16 cellular contexts compared by ENCODE assay signal in the genomic region with DNA sequence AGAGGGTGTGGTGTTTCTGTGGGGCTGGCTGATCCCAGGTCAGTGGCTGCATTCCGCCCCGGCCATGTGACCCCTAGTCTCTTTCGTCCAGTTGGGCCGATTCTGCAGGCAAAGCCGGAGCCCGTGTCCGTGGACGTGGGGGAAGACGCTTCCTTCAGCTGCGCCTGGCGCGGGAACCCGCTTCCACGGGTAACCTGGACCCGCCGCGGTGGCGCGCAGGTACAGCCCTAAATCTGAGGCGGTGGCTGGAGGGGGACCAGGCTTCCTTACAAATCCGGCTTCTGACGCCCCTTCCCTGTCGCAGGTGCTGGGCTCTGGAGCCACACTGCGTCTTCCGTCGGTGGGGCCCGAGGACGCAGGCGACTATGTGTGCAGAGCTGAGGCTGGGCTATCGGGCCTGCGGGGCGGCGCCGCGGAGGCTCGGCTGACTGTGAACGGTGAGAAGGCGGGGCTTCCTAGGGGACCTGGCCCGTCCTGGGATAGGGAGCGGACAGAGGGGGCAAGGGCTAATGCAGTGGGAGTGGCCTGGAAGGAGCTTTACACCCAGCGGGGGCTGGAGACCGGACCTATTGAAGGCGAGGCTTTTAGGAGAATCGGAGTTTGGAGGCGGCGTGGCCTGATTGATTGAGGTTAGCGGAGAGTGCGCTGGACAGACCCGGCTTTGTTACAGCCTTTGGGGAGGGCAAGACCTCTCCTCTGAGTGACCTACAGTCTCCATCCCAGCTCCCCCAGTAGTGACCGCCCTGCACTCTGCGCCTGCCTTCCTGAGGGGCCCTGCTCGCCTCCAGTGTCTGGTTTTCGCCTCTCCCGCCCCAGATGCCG. TPM values are rescaled to one million over a fixed set of nuclear protein-coding genes. Genes with fewer than 3 reads are reported as not detected.
A peak's percentile ranks its signal among the peaks of the same experiment; 100 is the strongest.
DNase-seq lines count a peak whose midpoint lies in the region; ATAC-seq, FAIRE-seq and TF ChIP-seq lines count a peak whose summit lies in the region.
"Had no signal": no experiment of that assay in that cellular context is flagged by ENCODE, and none has a peak within 500 bp of the region (broad histone marks: within the 10 kb centered on the region; RNA-seq: fewer than 3 reads in every experiment).

No MANE protein-coding gene starts in this region.

- peaks cover 9% of the 10 kb centered on the region for H3K4me1 Mint-ChIP-seq in activated naive CD4-positive, alpha-beta T cell treated with anti-CD3 and anti-CD28 coated beads, Interleukin-2, amount 10 ng/mL, durations not matched to agents 7 days and 5 days

- H3K36me3 ChIP-seq in NT2/D1 (ENCODE audit: insufficient read depth, insufficient read length, low read length), result no peaks in the 10 kb centered on the region
- H3K36me3 ChIP-seq: thoracic aorta had no signal

- CTCF ChIA-PET in A549 (lab: Yijun Ruan, JAX), result interaction anchor here (0.8 to 5.1 kb wide), 4 partner anchors 12 to 71 kb away, joined by 3 to 23 read pairs (median 4); no protein-coding TSS in a partner anchor
- CTCF ChIA-PET in activated naive CD4-positive, alpha-beta T cell treated with anti-CD3 and anti-CD28 coated beads, Interleukin-2, amount 10 ng/mL, durations not matched to agents 7 days and 5 days (lab: Charles Lee), result no interaction called here

- no peaks in the 10 kb centered on the region for H3K36me3 Mint-ChIP-seq in activated naive CD4-positive, alpha-beta T cell treated with anti-CD3 and anti-CD28 coated beads, Interleukin-2, amount 10 ng/mL, durations not matched to agents 7 days and 5 days
- H3K36me3 Mint-ChIP-seq: activated CD8-positive, alpha-beta memory T cell treated with anti-CD3 and anti-CD28 coated beads, Interleukin-2, amount 10 ng/mL, durations not matched to agents 7 days and 5 days; activated naive CD8-positive, alpha-beta T cell treated with anti-CD3 and anti-CD28 coated beads for 36 hours had no signal

- TF ChIP-seq RAD21 in A549 (conservative IDR thresholded peaks at IDR 0.05 in 1 of 2, IDR thresholded peaks at IDR 0.05 in 1 of 2), result no peak

- H3K9me3 ChIP-seq in A549 (no peaks in the 10 kb centered on the region), NT2/D1 (ENCODE audit: insufficient read depth, low read length) (no peaks in the 10 kb centered on the region)
- H3K9me3 ChIP-seq: thoracic aorta had no signal

- 84% methylated on average over 55 of the region's 55 CpGs for WGBS in A549 (ENCODE audit: missing lambda C conversion rate)

- no peak for TF ChIP-seq CTCF in A549 (IDR thresholded peaks at IDR 0.05)

- no peak overlapping the region for H3K4me3 ChIP-seq in A549
- H3K4me3 ChIP-seq in NT2/D1 (ENCODE audit: insufficient read length, low read depth), result peak overlapping the region; percentile 44
- H3K4me3 ChIP-seq: thoracic aorta had no signal

- peaks cover 94% of the 10 kb centered on the region for H3K27me3 Mint-ChIP-seq in activated naive CD4-positive, alpha-beta T cell treated with anti-CD3 and anti-CD28 coated beads, Interleukin-2, amount 10 ng/mL, durations not matched to agents 7 days and 5 days

- TF ChIP-seq EP300 in A549 (IDR thresholded peaks at IDR 0.05), result no peak

- no peak for TF ChIP-seq POLR2A in A549 (IDR thresholded peaks at IDR 0.05; ENCODE audit: low read length)

- FAIRE-seq in A549 (lab: Jason Lieb, UNC), result no peak

- POLR2A ChIA-PET in A549 (lab: Yijun Ruan, JAX), result interaction anchor here (1.6 kb wide), 1 partner anchor 9 kb away, joined by 3 read pairs; no protein-coding TSS in a partner anchor

- H3K9me3 Mint-ChIP-seq in activated naive CD4-positive, alpha-beta T cell treated with anti-CD3 and anti-CD28 coated beads, Interleukin-2, amount 10 ng/mL, durations not matched to agents 7 days and 5 days, result no peaks in the 10 kb centered on the region
- H3K9me3 Mint-ChIP-seq: activated naive CD8-positive, alpha-beta T cell treated with anti-CD3 and anti-CD28 coated beads for 36 hours had no signal

- no peak overlapping the region for H3K4me2 ChIP-seq in A549

- peak overlapping the region; percentile 74 for H3K9ac ChIP-seq in NT2/D1 (ENCODE audit: insufficient read length, low read depth)

- no peak overlapping the region for H3K27ac ChIP-seq in A549
- H3K27ac ChIP-seq: foreskin keratinocyte, RWPE1, thoracic aorta had no signal

- H3K4me3 Mint-ChIP-seq in activated naive CD4-positive, alpha-beta T cell treated with anti-CD3 and anti-CD28 coated beads, Interleukin-2, amount 10 ng/mL, durations not matched to agents 7 days and 5 days, result no peak overlapping the region
- H3K4me3 Mint-ChIP-seq: activated CD8-positive, alpha-beta memory T cell treated with anti-CD3 and anti-CD28 coated beads, Interleukin-2, amount 10 ng/mL, durations not matched to agents 7 days and 5 days; activated naive CD8-positive, alpha-beta T cell treated with anti-CD3 and anti-CD28 coated beads for 36 hours had no signal

- DNase-seq in A549 (ENCODE audit: low read depth in 1 of 2, low spot score in 1 of 2) (no peak), NT2/D1 (ENCODE audit: low read depth, low spot score) (peak; percentile 71), left lobe of liver (ENCODE audit: low spot score) (no peak), NCI-H2107 treated with DMSO at 0.1 percent for 48 hours (lab: John Stamatoyannopoulos, UW; ENCODE audit: unreplicated experiment) (no peak)
- DNase-seq in activated naive CD4-positive, alpha-beta T cell treated with anti-CD3 and anti-CD28 coated beads, Interleukin-2, amount 10 ng/mL, durations not matched to agents 7 days and 5 days, result no peak
- DNase-seq: activated CD8-positive, alpha-beta memory T cell treated with anti-CD3 and anti-CD28 coated beads, Interleukin-2, amount 10 ng/mL, durations not matched to agents 7 days and 5 days; activated naive CD8-positive, alpha-beta T cell treated with anti-CD3 and anti-CD28 coated beads for 36 hours; EL; foreskin keratinocyte; MV-4-11 had no signal

- peaks cover 66% of the 10 kb centered on the region for H3K27me3 ChIP-seq in NT2/D1 (ENCODE audit: insufficient read depth, insufficient read length)

- peak; percentile 5 to 7; a peak in 1 of 6 replicates for ATAC-seq in A549
- peak; percentile 67 for ATAC-seq in left lobe of liver
- ATAC-seq in HG03521 (IDR thresholded peaks at IDR 0.05; ENCODE audit: unreplicated experiment), result no peak
- ATAC-seq: activated CD8-positive, alpha-beta memory T cell treated with anti-CD3 and anti-CD28 coated beads, Interleukin-2, amount 10 ng/mL, durations not matched to agents 7 days and 5 days; foreskin keratinocyte; sciatic nerve had no signal

- H3K4me1 ChIP-seq in A549 (peaks cover 4% of the 10 kb centered on the region; the same call in 1 of the 3 replicates), NT2/D1 (ENCODE audit: insufficient read depth, insufficient read length) (peaks cover 3% of the 10 kb centered on the region)
- H3K4me1 ChIP-seq: foreskin keratinocyte had no signal

- H3K27ac Mint-ChIP-seq in activated naive CD4-positive, alpha-beta T cell treated with anti-CD3 and anti-CD28 coated beads, Interleukin-2, amount 10 ng/mL, durations not matched to agents 7 days and 5 days, result no peak overlapping the region
- H3K27ac Mint-ChIP-seq: activated CD8-positive, alpha-beta memory T cell treated with anti-CD3 and anti-CD28 coated beads, Interleukin-2, amount 10 ng/mL, durations not matched to agents 7 days and 5 days; activated naive CD8-positive, alpha-beta T cell treated with anti-CD3 and anti-CD28 coated beads for 36 hours had no signal

TF ChIP-seq in A549, 52 proteins besides CTCF, POLR2A, EP300 and RAD21 (continues in another document):
- no peak for TF ChIP-seq ESRRA (IDR thresholded peaks at IDR 0.05; ENCODE audit: borderline replicate concordance, low read length)
- no peak for TF ChIP-seq FOSB (CRISPR knock-in tag; IDR thresholded peaks at IDR 0.05)
- TF ChIP-seq HDAC2 (IDR thresholded peaks at IDR 0.05), result no peak

RNA-seq across cellular contexts. Expression of a gene that starts 4.3 kb away (rescaled TPM):
- polyA plus RNA-seq in A549 (2011; rRNA removed) (0.26 and 0.34 TPM in 2 replicates), A549 (2017; fragmentation: RNase III; extraction: RNeasy Plus Mini Kit Qiagen cat#74134 plus additional on column Dnase treatment) (0.21 to 0.75 TPM (median 0.54 TPM) in 3 replicates)
- polyA plus RNA-seq in A549 (2012; cell fraction: cytosol; rRNA removed), result 0.20 and 0.30 TPM in 2 replicates
- 0.76 and 0.80 TPM in 2 replicates for polyA plus RNA-seq in A549 (2012; cell fraction: nucleus; rRNA removed)
- polyA minus RNA-seq in A549 (2011; rRNA and poly(A)+ RNA removed), result 0.12 and 0.34 TPM in 2 replicates
- total RNA-seq in left lobe of liver, result 0.20 TPM

RNA-seq across cellular contexts. Expression of a gene that starts 7.3 kb away (rescaled TPM):
- polyA plus RNA-seq in A549 (2011; rRNA removed) (55.3 and 60.4 TPM in 2 replicates), A549 (2017; fragmentation: RNase III; extraction: RNeasy Plus Mini Kit Qiagen cat#74134 plus additional on column Dnase treatment) (52.1 to 54.8 TPM (median 54.7 TPM) in 3 replicates)
- 63.3 and 100 TPM in 2 replicates for polyA plus RNA-seq in A549 (2012; cell fraction: cytosol; rRNA removed)
- 124 and 186 TPM in 2 replicates for polyA plus RNA-seq in A549 (2012; cell fraction: nucleus; rRNA removed)
- 21.6 and 32.7 TPM in 2 replicates for polyA minus RNA-seq in A549 (2011; rRNA and poly(A)+ RNA removed)
- total RNA-seq in left lobe of liver, result 0.40 TPM
- total RNA-seq: mononuclear cell had no signal

RNA-seq across cellular contexts. Expression of a gene that starts 8.7 kb away (rescaled TPM):
- polyA plus RNA-seq in A549 (2011; rRNA removed), result 0.27 and 0.30 TPM in 2 replicates
- polyA plus RNA-seq in A549 (2012; cell fraction: cytosol; rRNA removed), result 0.04 and 0.10 TPM in 2 replicates
- polyA plus RNA-seq in A549 (2012; cell fraction: nucleus; rRNA removed), result 0.22 and 0.26 TPM in 2 replicates
- 0.16 to 0.27 TPM (median 0.21 TPM) in 3 replicates for polyA plus RNA-seq in A549 (2017; fragmentation: RNase III; extraction: RNeasy Plus Mini Kit Qiagen cat#74134 plus additional on column Dnase treatment)
- 0.05 and 0.37 TPM in 2 replicates for polyA minus RNA-seq in A549 (2011; rRNA and poly(A)+ RNA removed)
- not detected for total RNA-seq in left lobe of liver
- total RNA-seq: activated CD8-positive, alpha-beta memory T cell treated with anti-CD3 and anti-CD28 coated beads, Interleukin-2, amount 10 ng/mL, durations not matched to agents 7 days and 5 days; foreskin keratinocyte; mononuclear cell; NCI-H460; sciatic nerve; thoracic aorta had no signal
- polyA plus RNA-seq: foreskin keratinocyte had no signal

RNA-seq across cellular contexts. Expression of a gene that starts 39.3 kb away (rescaled TPM):
- polyA plus RNA-seq in A549 (2011; rRNA removed) (4.0 and 4.1 TPM in 2 replicates), A549 (2017; fragmentation: RNase III; extraction: RNeasy Plus Mini Kit Qiagen cat#74134 plus additional on column Dnase treatment) (8.5 to 14.8 TPM (median 9.6 TPM) in 3 replicates)
- polyA plus RNA-seq in A549 (2012; cell fraction: cytosol; rRNA removed), result 9.6 and 11.4 TPM in 2 replicates
- polyA plus RNA-seq in A549 (2012; cell fraction: nucleus; rRNA removed), result 59.9 and 65.7 TPM in 2 replicates
- 8.8 and 9.4 TPM in 2 replicates for polyA minus RNA-seq in A549 (2011; rRNA and poly(A)+ RNA removed)
- total RNA-seq in left lobe of liver, result 2.3 TPM

RNA-seq across cellular contexts. Expression of a gene that starts 41.3 kb away (rescaled TPM):
- polyA plus RNA-seq in A549 (2011; rRNA removed) (0.19 TPM in 1 of 2 replicates, not detected in the other), A549 (2017; fragmentation: RNase III; extraction: RNeasy Plus Mini Kit Qiagen cat#74134 plus additional on column Dnase treatment) (0.49 to 0.69 TPM in 2 of 3 replicates, not detected in the other)
- 0.30 and 0.38 TPM in 2 replicates for polyA plus RNA-seq in A549 (2012; cell fraction: cytosol; rRNA removed)
- polyA plus RNA-seq in A549 (2012; cell fraction: nucleus; rRNA removed), result 0.45 and 0.58 TPM in 2 replicates
- polyA minus RNA-seq in A549 (2011; rRNA and poly(A)+ RNA removed), result 2.2 TPM in 1 of 2 replicates, not detected in the other
- 1.8 TPM for total RNA-seq in left lobe of liver
- total RNA-seq: NCI-H460 had no signal
